ENCODE assay signal across 15 cellular contexts in genomic region chr16:81486555-81487061, GRCh38. TPM values are rescaled to one million over a fixed set of nuclear protein-coding genes. Genes with fewer than 3 reads are reported as not detected.
A peak's percentile ranks its signal among the peaks of the same experiment; 100 is the strongest.
DNase-seq lines count a peak whose midpoint lies in the region; ATAC-seq and TF ChIP-seq lines count a peak whose summit lies in the region.
"Had no signal": no experiment of that assay in that cellular context is flagged by ENCODE, and none has a peak within 500 bp of the region (broad histone marks: within the 10 kb centered on the region; RNA-seq: fewer than 3 reads in every experiment).

No MANE protein-coding gene starts in this region.

- H3K27me3 ChIP-seq in SK-N-SH (ENCODE audit: insufficient read depth), result no peaks in the 10 kb centered on the region

- CTCF ChIA-PET in SK-N-SH (lab: Yijun Ruan, JAX), result no interaction called here

- H3K27ac Mint-ChIP-seq in osteocyte (ENCODE audit: unreplicated experiment), result peak overlapping the region; percentile 50
- H3K27ac Mint-ChIP-seq in activated T-helper 17 cell treated with anti-CD3 and anti-CD28 coated beads, Interleukin-2, amount 50 U/mL, for 72 hours, result no peak overlapping the region
- H3K27ac Mint-ChIP-seq: activated CD8-positive, alpha-beta T cell treated with anti-CD3 and anti-CD28 coated beads for 36 hours; activated naive CD8-positive, alpha-beta T cell treated with anti-CD3 and anti-CD28 coated beads, Interleukin-2, amount 50 U/mL, for 24 hours; natural killer cell treated with Interleukin-12 subunit alpha and Interleukin-12 subunit beta and Interleukin-15 and Interleukin-18, amount 100 ng/mL, for 72 hours; T-helper 2 cell treated with Interferon-gamma antibody and Interleukin-4, amounts not matched to agents 5 μg/mL and 100 μg/mL, for 36 hours had no signal

- H3K36me3 ChIP-seq in SK-N-SH (replicated peaks in 1 of 2; ENCODE audit: control insufficient read depth in 1 of 2, insufficient read depth in 2 of 2, low read length in 1 of 2), result no peaks in the 10 kb centered on the region

- no peak overlapping the region for H3K9ac ChIP-seq in SK-N-SH

- H3K27ac ChIP-seq in SK-N-SH (ENCODE audit: low read depth in 2 of 2, low read length in 1 of 2), result peak overlapping the region in 1 of 2 experiments; percentile 54; a peak in 2 of 4 replicates
- H3K27ac ChIP-seq: 22Rv1 had no signal

- H3K4me2 ChIP-seq in SK-N-SH, result no peak overlapping the region

- H3K4me1 Mint-ChIP-seq in osteocyte (ENCODE audit: unreplicated experiment), result peaks cover 43% of the 10 kb centered on the region
- peaks cover 5% of the 10 kb centered on the region for H3K4me1 Mint-ChIP-seq in activated T-helper 17 cell treated with anti-CD3 and anti-CD28 coated beads, Interleukin-2, amount 50 U/mL, for 72 hours

- POLR2A ChIA-PET in SK-N-SH (lab: Yijun Ruan, JAX), result interaction anchor here (0.6 to 1.9 kb wide), 2 partner anchors 10 to 29 kb away, joined by 3 to 7 read pairs; no protein-coding TSS in a partner anchor

- peaks cover 0 to 60% of the 10 kb centered on the region in 2 experiments; a peak in 2 of 4 replicates for H3K4me1 ChIP-seq in SK-N-SH (ENCODE audit: control insufficient read depth in 1 of 2, insufficient read depth in 2 of 2, low read depth in 1 of 2, low read length in 1 of 2)

- TF ChIP-seq CTCF in SK-N-SH (IDR thresholded peaks at IDR 0.05) (no peak), osteocyte (IDR thresholded peaks at IDR 0.05) (no peak)

- H3K9me3 ChIP-seq in SK-N-SH, result no peaks in the 10 kb centered on the region

- peak; percentile 29; the same call in 2 of the 3 replicates for ATAC-seq in SK-N-SH treated with all-trans-retinoic acid at 6 μM for 48 hours
- no peak for ATAC-seq in activated T-helper 17 cell treated with anti-CD3 and anti-CD28 coated beads, Interleukin-2, amount 50 U/mL, for 72 hours (replicated peaks)
- ATAC-seq: activated CD8-positive, alpha-beta T cell treated with anti-CD3 and anti-CD28 coated beads for 36 hours; activated naive CD8-positive, alpha-beta T cell treated with anti-CD3 and anti-CD28 coated beads, Interleukin-2, amount 50 U/mL, for 24 hours had no signal

- H3F3A ChIP-seq in SK-N-SH (replicated peaks; ENCODE audit: insufficient read depth), result no peaks in the 10 kb centered on the region

- peaks cover 53% of the 10 kb centered on the region; the same call in 1 of the 2 replicates for H4K20me1 ChIP-seq in SK-N-SH (ENCODE audit: insufficient read depth)

- H3K79me2 ChIP-seq in SK-N-SH (ENCODE audit: insufficient read depth), result peaks cover 18% of the 10 kb centered on the region; the same call in 1 of the 2 replicates

- no peaks in the 10 kb centered on the region for H3K9me2 ChIP-seq in SK-N-SH

- no peak overlapping the region for H3K4me3 Mint-ChIP-seq in osteocyte (ENCODE audit: unreplicated experiment)
- H3K4me3 Mint-ChIP-seq in activated T-helper 17 cell treated with anti-CD3 and anti-CD28 coated beads, Interleukin-2, amount 50 U/mL, for 72 hours, result no peak overlapping the region
- H3K4me3 Mint-ChIP-seq: activated CD8-positive, alpha-beta T cell treated with anti-CD3 and anti-CD28 coated beads for 36 hours; activated naive CD8-positive, alpha-beta T cell treated with anti-CD3 and anti-CD28 coated beads, Interleukin-2, amount 50 U/mL, for 24 hours; natural killer cell treated with Interleukin-12 subunit alpha and Interleukin-12 subunit beta and Interleukin-15 and Interleukin-18, amount 100 ng/mL, for 72 hours; T-helper 2 cell treated with Interferon-gamma antibody and Interleukin-4, amounts not matched to agents 5 μg/mL and 100 μg/mL, for 36 hours had no signal

- H3K9me3 Mint-ChIP-seq in osteocyte (ENCODE audit: unreplicated experiment), result no peaks in the 10 kb centered on the region
- H3K9me3 Mint-ChIP-seq in activated T-helper 17 cell treated with anti-CD3 and anti-CD28 coated beads, Interleukin-2, amount 50 U/mL, for 72 hours, result no peaks in the 10 kb centered on the region
- H3K9me3 Mint-ChIP-seq: activated CD8-positive, alpha-beta T cell treated with anti-CD3 and anti-CD28 coated beads for 36 hours; activated naive CD8-positive, alpha-beta T cell treated with anti-CD3 and anti-CD28 coated beads, Interleukin-2, amount 50 U/mL, for 24 hours; natural killer cell treated with Interleukin-12 subunit alpha and Interleukin-12 subunit beta and Interleukin-15 and Interleukin-18, amount 100 ng/mL, for 72 hours; T-helper 2 cell treated with Interferon-gamma antibody and Interleukin-4, amounts not matched to agents 5 μg/mL and 100 μg/mL, for 36 hours had no signal

- no peaks in the 10 kb centered on the region for H3K27me3 Mint-ChIP-seq in osteocyte (ENCODE audit: unreplicated experiment)
- H3K27me3 Mint-ChIP-seq in activated T-helper 17 cell treated with anti-CD3 and anti-CD28 coated beads, Interleukin-2, amount 50 U/mL, for 72 hours, result no peaks in the 10 kb centered on the region
- H3K27me3 Mint-ChIP-seq: activated CD8-positive, alpha-beta T cell treated with anti-CD3 and anti-CD28 coated beads for 36 hours; activated naive CD8-positive, alpha-beta T cell treated with anti-CD3 and anti-CD28 coated beads, Interleukin-2, amount 50 U/mL, for 24 hours; natural killer cell treated with Interleukin-12 subunit alpha and Interleukin-12 subunit beta and Interleukin-15 and Interleukin-18, amount 100 ng/mL, for 72 hours had no signal

- no peak for TF ChIP-seq RAD21 in SK-N-SH (IDR thresholded peaks at IDR 0.05; ENCODE audit: low read length)

- H3K36me3 Mint-ChIP-seq in osteocyte (ENCODE audit: unreplicated experiment), result peaks cover 4% of the 10 kb centered on the region
- no peaks in the 10 kb centered on the region for H3K36me3 Mint-ChIP-seq in activated T-helper 17 cell treated with anti-CD3 and anti-CD28 coated beads, Interleukin-2, amount 50 U/mL, for 72 hours (ENCODE audit: low read depth)
- H3K36me3 Mint-ChIP-seq: natural killer cell treated with Interleukin-12 subunit alpha and Interleukin-12 subunit beta and Interleukin-15 and Interleukin-18, amount 100 ng/mL, for 72 hours had no signal

- no peak overlapping the region for H2AFZ ChIP-seq in SK-N-SH (ENCODE audit: low read depth)

- TF ChIP-seq EP300 in SK-N-SH (IDR thresholded peaks at IDR 0.05; ENCODE audit: borderline replicate concordance in 1 of 2, low read depth in 1 of 2, low read length in 1 of 2), result no peak; a peak in 1 of 4 replicates

- DNase-seq in SK-N-SH, result no peak
- peak; percentile 78 for DNase-seq in fibroblast of the conjunctiva (ENCODE audit: low read depth)
- DNase-seq in osteocyte (ENCODE audit: extremely low spot score, unreplicated experiment), result no peak
- DNase-seq in NCI-H748 treated with DMSO at 0.1 percent for 48 hours (lab: John Stamatoyannopoulos, UW), result no peak
- no peak for DNase-seq in CD1c-positive myeloid dendritic cell (ENCODE audit: extremely low spot score)
- DNase-seq in activated gamma-delta T cell treated with Interleukin-2 at 50 U/mL for 16 hours, result no peak
- DNase-seq: activated CD8-positive, alpha-beta T cell treated with anti-CD3 and anti-CD28 coated beads for 36 hours; activated naive CD8-positive, alpha-beta T cell treated with anti-CD3 and anti-CD28 coated beads, Interleukin-2, amount 50 U/mL, for 24 hours; DMS53; NCI-H2171 treated with DMSO at 0.1 percent for 48 hours had no signal

- 93% methylated on average over 10 of the region's 22 CpGs for WGBS in SK-N-SH (ENCODE audit: low lambda C conversion rate)

- no peak overlapping the region for H3K4me3 ChIP-seq in SK-N-SH (ENCODE audit: low read depth in 2 of 2, low read length in 1 of 2)

TF ChIP-seq in SK-N-SH, 30 proteins besides CTCF, POLR2A, EP300 and RAD21 (continues in another document):
- TF ChIP-seq YY1 (IDR thresholded peaks at IDR 0.05; ENCODE audit: low read depth) (no peak), EZH2phosphoT487 (IDR thresholded peaks at IDR 0.05; ENCODE audit: borderline replicate concordance, low read depth) (no peak), MEF2A (IDR thresholded peaks at IDR 0.05; ENCODE audit: borderline replicate concordance, low read depth) (no peak), RXRA (IDR thresholded peaks at IDR 0.05; ENCODE audit: borderline replicate concordance, low read depth) (no peak), REST (IDR thresholded peaks at IDR 0.05; ENCODE audit: low read depth, low read length) (no peak)

RNA-seq across cellular contexts. Expression of gene CMIP, which starts 42.0 kb away (rescaled TPM):
- polyA plus RNA-seq in SK-N-SH (2012; rRNA removed), result 2.4 and 5.4 TPM in 2 replicates
- 3.9 and 6.2 TPM in 2 replicates for polyA plus RNA-seq in SK-N-SH (2012; cell fraction: cytosol; rRNA removed)
- polyA plus RNA-seq in SK-N-SH (2012; cell fraction: nucleus; rRNA removed), result 9.8 and 13.9 TPM in 2 replicates
- 29.8 and 38.0 TPM in 2 replicates for total RNA-seq in osteocyte
- 10 to 100 TPM; 28.5 to 57.5 TPM for total RNA-seq in activated T-helper 17 cell treated with anti-CD3 and anti-CD28 coated beads, Interleukin-2, amount 50 U/mL, for 72 hours
